8 cellular contexts compared by ENCODE assay signal in genomic region chr18:79962835-79963657, GRCh38. TPM values are rescaled to one million over a fixed set of nuclear protein-coding genes. Genes with fewer than 3 reads are reported as not detected.
DNase-seq lines count a peak whose midpoint lies in the region; ATAC-seq and TF ChIP-seq lines count a peak whose summit lies in the region.

No MANE protein-coding gene starts in this region.

- H3F3A ChIP-seq in PC-9 (ENCODE audit: insufficient read depth, low read depth), result peaks cover 34% of the 10 kb centered on the region; the same call in 1 of the 2 replicates

- H3K4me1 ChIP-seq in PC-9 (replicated peaks; ENCODE audit: insufficient read depth) (peaks cover 47% of the 10 kb centered on the region), esophagus squamous epithelium (peaks cover 16 to 69% (median 34%) of the 10 kb centered on the region in 3 donors), right cardiac atrium (ENCODE audit: control insufficient read depth, insufficient read depth, low read length) (peaks cover 3% of the 10 kb centered on the region)

- no peak overlapping the region for H2AFZ ChIP-seq in PC-9

- no peak for TF ChIP-seq POLR2A in esophagus squamous epithelium (IDR thresholded peaks at IDR 0.05)

- H3K36me3 ChIP-seq in PC-9 (ENCODE audit: low read depth), result peaks cover 4% of the 10 kb centered on the region; the same call in 1 of the 2 replicates
- peaks cover 0 to 9% (median 0%) of the 10 kb centered on the region in 3 donors for H3K36me3 ChIP-seq in esophagus squamous epithelium

- no peak for TF ChIP-seq CTCF in Calu3 (IDR thresholded peaks at IDR 0.05; ENCODE audit: unreplicated experiment)
- no peak for TF ChIP-seq CTCF in PC-9 (conservative IDR thresholded peaks at IDR 0.05)
- TF ChIP-seq CTCF in esophagus squamous epithelium (IDR thresholded peaks at IDR 0.05), result peak in 1 of 6 experiments; percentile 11

- CTCF ChIA-PET in Calu3 (lab: Charles Lee) (interaction anchor here (0.8 kb wide), 1 partner anchor 25 kb away, joined by 3 read pairs; no protein-coding TSS in a partner anchor), PC-9 (lab: Charles Lee) (no interaction called here)

- H3K27me3 Mint-ChIP-seq in Calu3 (ENCODE audit: unreplicated experiment), result no peaks in the 10 kb centered on the region

- H3K4me2 ChIP-seq in PC-9, result peak overlapping the region; percentile 56

- peaks cover 34% of the 10 kb centered on the region for H3K36me3 Mint-ChIP-seq in Calu3 (ENCODE audit: insufficient read depth, unreplicated experiment)

- peaks cover 4% of the 10 kb centered on the region for H4K20me1 ChIP-seq in PC-9 (ENCODE audit: insufficient read depth)

- BruUV-seq in Calu3 (replicated peaks; lab: Mats Ljungman, UMichigan), result no TSS peak
- BruUV-seq in PC-9 (replicated peaks; lab: Mats Ljungman, UMichigan), result no TSS peak

- H3K9me3 ChIP-seq in PC-9 (ENCODE audit: insufficient read depth, low read depth) (no peaks in the 10 kb centered on the region), esophagus squamous epithelium (no peaks in the 10 kb centered on the region), right cardiac atrium (ENCODE audit: control insufficient read depth, low read length) (no peaks in the 10 kb centered on the region)

- H3K27ac ChIP-seq in PC-9 (peak overlapping the region; percentile 43), esophagus squamous epithelium (peak overlapping the region; percentile 4 to 88 (median 82)), right cardiac atrium (ENCODE audit: low read length) (no peak overlapping the region)

- POLR2A ChIA-PET in PC-9 (lab: Charles Lee; ENCODE audit: unreplicated experiment), result interaction anchor here (1.1 kb wide), 1 partner anchor 25 kb away, joined by 14 read pairs; the partner anchor contains the start of gene TXNL4A

- no peak overlapping the region for H3K27ac Mint-ChIP-seq in Calu3 (ENCODE audit: unreplicated experiment)

- intact Hi-C loops in Calu3 (cut with micrococcal nuclease; ENCODE audit: unreplicated experiment) (no loop called here), PC-9 (cut with micrococcal nuclease; ENCODE audit: unreplicated experiment) (loop anchor here (5.0 kb wide), 1 partner anchor 171 kb away; no protein-coding TSS in a partner anchor), esophagus squamous epithelium (cut with DNase I) (no loop called here), right cardiac atrium (cut with DNase I) (no loop called here)

- peaks cover 32% of the 10 kb centered on the region for H3K79me2 ChIP-seq in PC-9 (ENCODE audit: low read depth)

- H3K4me1 Mint-ChIP-seq in Calu3 (ENCODE audit: low read depth, unreplicated experiment), result peaks cover 24% of the 10 kb centered on the region

- H3K4me3 ChIP-seq in PC-9 (no peak overlapping the region), esophagus squamous epithelium (no peak overlapping the region), right cardiac atrium (ENCODE audit: low read length) (no peak overlapping the region)

- no peaks in the 10 kb centered on the region for H3K9me3 Mint-ChIP-seq in Calu3 (ENCODE audit: low read depth, unreplicated experiment)

- H3K27me3 ChIP-seq in PC-9 (ENCODE audit: insufficient read depth, low read depth), result no peaks in the 10 kb centered on the region
- H3K27me3 ChIP-seq in esophagus squamous epithelium, result no peaks in the 10 kb centered on the region
- no peaks in the 10 kb centered on the region for H3K27me3 ChIP-seq in right cardiac atrium (ENCODE audit: control insufficient read depth, insufficient read depth)

- no peaks in the 10 kb centered on the region for H3K9me2 ChIP-seq in PC-9 (ENCODE audit: insufficient read depth)

- peak overlapping the region; percentile 69 for H3K4me3 Mint-ChIP-seq in Calu3 (ENCODE audit: low read depth, unreplicated experiment)

- DNase-seq in Calu3, result no peak
- no peak for DNase-seq in PC-9
- no peak for DNase-seq in esophagus squamous epithelium (lab: John Stamatoyannopoulos, UW)
- DNase-seq in foreskin melanocyte, result no peak
- no peak for DNase-seq in SW 1271 (lab: John Stamatoyannopoulos, UW)
- no peak for DNase-seq in right cardiac atrium
- DNase-seq in SIG-M5 treated with dmso at 0.1 percent for 504 hours (lab: John Stamatoyannopoulos, UW; ENCODE audit: unreplicated experiment), result no peak

- peak; percentile 60 for ATAC-seq in GM21515 (IDR thresholded peaks at IDR 0.05; ENCODE audit: unreplicated experiment)
- no peak for ATAC-seq in right cardiac atrium

- WGBS in esophagus squamous epithelium, 2 donors, result 71 to 86% methylated on average over 27 to 28 of the region's 30 CpGs
- WGBS in right cardiac atrium, result 89% methylated on average over 30 of the region's 30 CpGs

RNA-seq across cellular contexts. Expression of gene HSBP1L1, which starts 1.4 kb away (rescaled TPM):
- total RNA-seq in Calu3 (2022) (17.9 and 18.8 TPM in 2 replicates), PC-9 (2021) (32.6 and 41.5 TPM in 2 replicates), esophagus squamous epithelium (10 to 100 TPM; 17.7 to 27.1 (median 25.8) TPM), right cardiac atrium (10 to 100 TPM in 3 of 4 donors, 1 to 10 TPM in 1; 9.9 to 14.6 (median 11.1) TPM)
- 18.8 TPM for polyA plus RNA-seq in right cardiac atrium

RNA-seq across cellular contexts. Expression of gene SLC66A2, which starts 11.6 kb away (rescaled TPM):
- total RNA-seq in Calu3 (2022) (19.5 and 23.4 TPM in 2 replicates), PC-9 (2021) (24.3 and 28.0 TPM in 2 replicates), esophagus squamous epithelium (10 to 100 TPM; 30.4 to 49.6 (median 35.1) TPM), right cardiac atrium (10 to 100 TPM; 24.7 to 40.0 (median 29.8) TPM)
- polyA plus RNA-seq in right cardiac atrium, result 27.0 TPM

RNA-seq across cellular contexts. Expression of gene TXNL4A, which starts 25.3 kb away (rescaled TPM):
- total RNA-seq in Calu3 (2022), result 64.1 and 75.9 TPM in 2 replicates
- total RNA-seq in PC-9 (2021), result 106 and 120 TPM in 2 replicates
- total RNA-seq in esophagus squamous epithelium, result 10 to 100 TPM; 20.8 to 43.2 (median 32.5) TPM
- 100 to 1,000 TPM in 1 of 4 donors, 10 to 100 TPM in 3; 69.7 to 104 (median 94.7) TPM for total RNA-seq in right cardiac atrium
- 91.9 TPM for polyA plus RNA-seq in right cardiac atrium
